In the genomic region with DNA sequence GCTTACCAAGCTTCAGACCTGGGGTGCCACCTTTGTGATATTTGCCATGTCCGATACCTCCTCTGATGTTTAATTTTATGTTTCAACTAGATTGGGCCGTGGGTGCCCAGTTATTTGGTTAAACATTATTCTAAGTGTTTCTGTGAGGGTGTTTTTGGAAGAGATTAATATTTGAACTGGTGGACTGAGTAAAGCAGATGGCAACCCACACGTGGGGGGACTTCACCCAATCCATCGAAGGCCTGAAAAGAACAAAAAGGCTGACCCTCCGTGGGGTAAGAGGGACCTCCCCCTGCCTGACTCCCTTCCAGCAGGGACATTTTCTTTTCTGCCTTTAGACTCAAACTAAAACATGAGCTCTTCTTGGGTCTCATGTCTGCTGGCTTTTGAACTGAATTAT, we compare ENCODE assay signal across 1 cellular context.
A peak's percentile ranks its signal among the peaks of the same experiment; 100 is the strongest.
TF ChIP-seq lines count a peak whose summit lies in the region.

No MANE protein-coding gene starts in this region.

TF ChIP-seq in liver, 16 proteins besides CTCF, POLR2A, EP300 and RAD21 (continued from another document):
- TF ChIP-seq, protein P1, sequence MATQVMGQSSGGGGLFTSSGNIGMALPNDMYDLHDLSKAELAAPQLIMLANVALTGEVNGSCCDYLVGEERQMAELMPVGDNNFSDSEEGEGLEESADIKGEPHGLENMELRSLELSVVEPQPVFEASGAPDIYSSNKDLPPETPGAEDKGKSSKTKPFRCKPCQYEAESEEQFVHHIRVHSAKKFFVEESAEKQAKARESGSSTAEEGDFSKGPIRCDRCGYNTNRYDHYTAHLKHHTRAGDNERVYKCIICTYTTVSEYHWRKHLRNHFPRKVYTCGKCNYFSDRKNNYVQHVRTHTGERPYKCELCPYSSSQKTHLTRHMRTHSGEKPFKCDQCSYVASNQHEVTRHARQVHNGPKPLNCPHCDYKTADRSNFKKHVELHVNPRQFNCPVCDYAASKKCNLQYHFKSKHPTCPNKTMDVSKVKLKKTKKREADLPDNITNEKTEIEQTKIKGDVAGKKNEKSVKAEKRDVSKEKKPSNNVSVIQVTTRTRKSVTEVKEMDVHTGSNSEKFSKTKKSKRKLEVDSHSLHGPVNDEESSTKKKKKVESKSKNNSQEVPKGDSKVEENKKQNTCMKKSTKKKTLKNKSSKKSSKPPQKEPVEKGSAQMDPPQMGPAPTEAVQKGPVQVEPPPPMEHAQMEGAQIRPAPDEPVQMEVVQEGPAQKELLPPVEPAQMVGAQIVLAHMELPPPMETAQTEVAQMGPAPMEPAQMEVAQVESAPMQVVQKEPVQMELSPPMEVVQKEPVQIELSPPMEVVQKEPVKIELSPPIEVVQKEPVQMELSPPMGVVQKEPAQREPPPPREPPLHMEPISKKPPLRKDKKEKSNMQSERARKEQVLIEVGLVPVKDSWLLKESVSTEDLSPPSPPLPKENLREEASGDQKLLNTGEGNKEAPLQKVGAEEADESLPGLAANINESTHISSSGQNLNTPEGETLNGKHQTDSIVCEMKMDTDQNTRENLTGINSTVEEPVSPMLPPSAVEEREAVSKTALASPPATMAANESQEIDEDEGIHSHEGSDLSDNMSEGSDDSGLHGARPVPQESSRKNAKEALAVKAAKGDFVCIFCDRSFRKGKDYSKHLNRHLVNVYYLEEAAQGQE (IDR thresholded peaks at IDR 0.05): no peak
- TF ChIP-seq YY1 (IDR thresholded peaks at IDR 0.05): peak; percentile 66
- no peak for TF ChIP-seq FOXA2 (IDR thresholded peaks at IDR 0.05)
- TF ChIP-seq, protein P2, sequence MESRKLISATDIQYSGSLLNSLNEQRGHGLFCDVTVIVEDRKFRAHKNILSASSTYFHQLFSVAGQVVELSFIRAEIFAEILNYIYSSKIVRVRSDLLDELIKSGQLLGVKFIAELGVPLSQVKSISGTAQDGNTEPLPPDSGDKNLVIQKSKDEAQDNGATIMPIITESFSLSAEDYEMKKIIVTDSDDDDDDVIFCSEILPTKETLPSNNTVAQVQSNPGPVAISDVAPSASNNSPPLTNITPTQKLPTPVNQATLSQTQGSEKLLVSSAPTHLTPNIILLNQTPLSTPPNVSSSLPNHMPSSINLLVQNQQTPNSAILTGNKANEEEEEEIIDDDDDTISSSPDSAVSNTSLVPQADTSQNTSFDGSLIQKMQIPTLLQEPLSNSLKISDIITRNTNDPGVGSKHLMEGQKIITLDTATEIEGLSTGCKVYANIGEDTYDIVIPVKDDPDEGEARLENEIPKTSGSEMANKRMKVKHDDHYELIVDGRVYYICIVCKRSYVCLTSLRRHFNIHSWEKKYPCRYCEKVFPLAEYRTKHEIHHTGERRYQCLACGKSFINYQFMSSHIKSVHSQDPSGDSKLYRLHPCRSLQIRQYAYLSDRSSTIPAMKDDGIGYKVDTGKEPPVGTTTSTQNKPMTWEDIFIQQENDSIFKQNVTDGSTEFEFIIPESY (IDR thresholded peaks at IDR 0.05): no peak
- TF ChIP-seq NR2F2 (IDR thresholded peaks at IDR 0.05): no peak
- TF ChIP-seq GABPA (IDR thresholded peaks at IDR 0.05 in 1 of 2, conservative IDR thresholded peaks at IDR 0.05 in 1 of 2): no peak
- TF ChIP-seq SP1 (IDR thresholded peaks at IDR 0.05): peak; percentile 23
- TF ChIP-seq, protein P3, sequence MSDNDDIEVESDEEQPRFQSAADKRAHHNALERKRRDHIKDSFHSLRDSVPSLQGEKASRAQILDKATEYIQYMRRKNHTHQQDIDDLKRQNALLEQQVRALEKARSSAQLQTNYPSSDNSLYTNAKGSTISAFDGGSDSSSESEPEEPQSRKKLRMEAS (IDR thresholded peaks at IDR 0.05): no peak
- TF ChIP-seq, protein P4, sequence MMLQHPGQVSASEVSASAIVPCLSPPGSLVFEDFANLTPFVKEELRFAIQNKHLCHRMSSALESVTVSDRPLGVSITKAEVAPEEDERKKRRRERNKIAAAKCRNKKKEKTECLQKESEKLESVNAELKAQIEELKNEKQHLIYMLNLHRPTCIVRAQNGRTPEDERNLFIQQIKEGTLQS (IDR thresholded peaks at IDR 0.05): no peak
- TF ChIP-seq HNF4G (IDR thresholded peaks at IDR 0.05): no peak
- TF ChIP-seq TAF1 (conservative IDR thresholded peaks at IDR 0.05): no peak
- TF ChIP-seq EGR1 (IDR thresholded peaks at IDR 0.05; ENCODE audit: low read depth in 2 of 2): no peak
- TF ChIP-seq JUND (IDR thresholded peaks at IDR 0.05): no peak
- peak in 1 of 2 donors; percentile 11 for TF ChIP-seq HNF4A (conservative IDR thresholded peaks at IDR 0.05)
